ENCODE assay signal across 17 cellular contexts in genomic region chr11:95093548-95093947, GRCh38. TPM values are rescaled to one million over a fixed set of nuclear protein-coding genes. Genes with fewer than 3 reads are reported as not detected.
DNase-seq lines count a peak whose midpoint lies in the region; ATAC-seq and TF ChIP-seq lines count a peak whose summit lies in the region.
"Had no signal": no experiment of that assay in that cellular context is flagged by ENCODE, and none has a peak within 500 bp of the region (broad histone marks: within the 10 kb centered on the region; RNA-seq: fewer than 3 reads in every experiment).

No MANE protein-coding gene starts in this region.

- TF ChIP-seq CTCF in DOHH2 (IDR thresholded peaks at IDR 0.05; ENCODE audit: low read depth, low read length, poor library complexity, severe bottlenecking): no peak
- TF ChIP-seq CTCF in activated B cell treated with CpG ODN at 0.5 μM for 24 hours (IDR thresholded peaks at IDR 0.05): no peak
- no peak for TF ChIP-seq CTCF in nephron (IDR thresholded peaks at IDR 0.05; ENCODE audit: unreplicated experiment in 3 of 3)

- POLR2A ChIA-PET in activated B cell treated with CpG ODN at 0.5 μM for 24 hours (lab: Charles Lee): interaction anchor here (0.6 to 3.3 kb wide), 9 partner anchors 12 to 695 kb away, joined by 3 to 25 read pairs (median 4); partner anchors contain the start of genes SESN3 and SRSF8

- no peak for DNase-seq in activated B cell treated with CpG ODN at 0.5 μM for 24 hours
- no peak for DNase-seq in mucosa of gallbladder (ENCODE audit: low spot score)
- no peak for DNase-seq in NCI-H1048 (lab: John Stamatoyannopoulos, UW)
- DNase-seq: activated CD4-positive, alpha-beta T cell treated with anti-CD3 and anti-CD28 coated beads for 1 hour; NCI-H2081 treated with DMSO at 0.1 percent for 48 hours had no signal

- ATAC-seq in GM21447 (IDR thresholded peaks at IDR 0.05; ENCODE audit: unreplicated experiment): peak; percentile 13
- ATAC-seq in activated B cell treated with CpG ODN at 0.5 μM for 24 hours (ENCODE audit: low read depth): no peak
- ATAC-seq in HG03520 (IDR thresholded peaks at IDR 0.05; ENCODE audit: unreplicated experiment): no peak
- ATAC-seq in GM18867 (IDR thresholded peaks at IDR 0.05; ENCODE audit: unreplicated experiment): no peak
- ATAC-seq: Right ventricle myocardium inferior had no signal

- no peaks in the 10 kb centered on the region for H3K27me3 Mint-ChIP-seq in activated B cell treated with CpG ODN at 0.5 μM for 24 hours
- peaks cover 5% of the 10 kb centered on the region for H3K27me3 Mint-ChIP-seq in nephron (ENCODE audit: low read depth)

- H3K27ac ChIP-seq in DOHH2 (ENCODE audit: low read depth, low read length): peak overlapping the region; percentile 38
- H3K27ac ChIP-seq: neutrophil had no signal

- H3K36me3 Mint-ChIP-seq in activated B cell treated with CpG ODN at 0.5 μM for 24 hours (ENCODE audit: low read depth) (peaks cover 5% of the 10 kb centered on the region), nephron (ENCODE audit: low read depth) (no peaks in the 10 kb centered on the region)

- peaks cover 9% of the 10 kb centered on the region; the same call in 1 of the 2 replicates for H3K9me3 ChIP-seq in DOHH2 (ENCODE audit: control insufficient read depth, insufficient read depth, low read length)
- H3K9me3 ChIP-seq: neutrophil had no signal

- H3K36me3 ChIP-seq in DOHH2 (ENCODE audit: control insufficient read depth, low read length): peaks cover 15% of the 10 kb centered on the region
- H3K36me3 ChIP-seq: neutrophil had no signal

- H3K4me3 Mint-ChIP-seq in activated B cell treated with CpG ODN at 0.5 μM for 24 hours (peak overlapping the region; percentile 46), nephron (peak overlapping the region; percentile 5 to 71 (median 52))
- H3K4me3 Mint-ChIP-seq: dendritic cell treated with granulocyte-macrophage colony-stimulating factor and Interleukin-4, amounts not matched to agents 40 ng/mL and 50 ng/mL, for 4 days had no signal

- H3K4me3 ChIP-seq in DOHH2 (ENCODE audit: low read length): peak overlapping the region; percentile 63

- no peaks in the 10 kb centered on the region for H4K20me1 ChIP-seq in DOHH2 (ENCODE audit: control insufficient read depth, insufficient read depth, low read depth, low read length)

- peaks cover 89% of the 10 kb centered on the region for H3K4me1 Mint-ChIP-seq in activated B cell treated with CpG ODN at 0.5 μM for 24 hours
- peaks cover 76% of the 10 kb centered on the region for H3K4me1 Mint-ChIP-seq in nephron

- CTCF ChIA-PET in activated B cell treated with CpG ODN at 0.5 μM for 24 hours (lab: Charles Lee): interaction anchor here (0.8 to 9.7 kb wide), 7 partner anchors 15 to 1120 kb away, joined by 3 to 138 read pairs (median 4); partner anchors contain the start of gene SRSF8

- H3K27ac Mint-ChIP-seq in activated B cell treated with CpG ODN at 0.5 μM for 24 hours: peak overlapping the region; percentile 72
- no peak overlapping the region for H3K27ac Mint-ChIP-seq in nephron
- H3K27ac Mint-ChIP-seq: dendritic cell treated with granulocyte-macrophage colony-stimulating factor and Interleukin-4, amounts not matched to agents 40 ng/mL and 50 ng/mL, for 4 days had no signal

- H3K27me3 ChIP-seq in DOHH2 (ENCODE audit: control insufficient read depth, low read length): no peaks in the 10 kb centered on the region

- peak overlapping the region; percentile 79 for H3K4me2 ChIP-seq in DOHH2 (ENCODE audit: low read length)

- H3K9me3 Mint-ChIP-seq in activated B cell treated with CpG ODN at 0.5 μM for 24 hours: no peaks in the 10 kb centered on the region
- H3K9me3 Mint-ChIP-seq in nephron: no peaks in the 10 kb centered on the region
- H3K9me3 Mint-ChIP-seq: dendritic cell treated with granulocyte-macrophage colony-stimulating factor and Interleukin-4, amounts not matched to agents 40 ng/mL and 50 ng/mL, for 4 days had no signal

- peaks cover 92% of the 10 kb centered on the region for H3K4me1 ChIP-seq in DOHH2 (ENCODE audit: control insufficient read depth, low read length)

- peaks cover 24% of the 10 kb centered on the region for H3F3A ChIP-seq in DOHH2 (ENCODE audit: control insufficient read depth, insufficient read depth)

- peaks cover 36% of the 10 kb centered on the region for H3K79me2 ChIP-seq in DOHH2 (ENCODE audit: control insufficient read depth, low read length)

- no peaks in the 10 kb centered on the region for H3K9me2 ChIP-seq in DOHH2 (replicated peaks; ENCODE audit: control insufficient read depth, low read length)

- intact Hi-C loops in activated B cell treated with CpG ODN at 0.5 μM for 24 hours (cut with micrococcal nuclease): loop anchor here (1.0 to 5.0 kb wide), 2 partner anchors 24 to 139 kb away; partner anchors contain the start of gene SESN3

RNA-seq across cellular contexts. Expression of gene ENDOD1, which starts 3.9 kb away (rescaled TPM):
- total RNA-seq in activated B cell treated with CpG ODN at 0.5 μM for 24 hours: 9.5 and 9.8 TPM in 2 replicates
- total RNA-seq in mucosa of gallbladder: 65.6 TPM

RNA-seq across cellular contexts. Expression of gene SRSF8, which starts 26.8 kb away (rescaled TPM):
- 40.6 and 46.8 TPM in 2 replicates for total RNA-seq in activated B cell treated with CpG ODN at 0.5 μM for 24 hours
- 43.6 TPM for total RNA-seq in mucosa of gallbladder

RNA-seq across cellular contexts. Expression of gene KDM4F, which starts 44.3 kb away (rescaled TPM):
- not detected in 2 replicates for total RNA-seq in activated B cell treated with CpG ODN at 0.5 μM for 24 hours
- not detected for total RNA-seq in mucosa of gallbladder
- total RNA-seq: activated naive CD4-positive, alpha-beta T cell treated with anti-CD3 and anti-CD28 coated beads, Interleukin-2, amount 50 U/mL, for 72 hours; fibroblast of villous mesenchyme; H1; kidney epithelial cell; Right ventricle myocardium inferior had no signal
